9 cellular contexts compared by ENCODE assay signal in genomic region chr5:38208782-38209378, GRCh38. TPM values are rescaled to one million over a fixed set of nuclear protein-coding genes. Genes with fewer than 3 reads are reported as not detected.
DNase-seq lines count a peak whose midpoint lies in the region; ATAC-seq and TF ChIP-seq lines count a peak whose summit lies in the region.
"Had no signal": no experiment of that assay in that cellular context is flagged by ENCODE, and none has a peak within 500 bp of the region (broad histone marks: within the 10 kb centered on the region; RNA-seq: fewer than 3 reads in every experiment).

No MANE protein-coding gene starts in this region.

- no peaks in the 10 kb centered on the region for H3K36me3 Mint-ChIP-seq in activated CD8-positive, alpha-beta T cell treated with anti-CD3 and anti-CD28 coated beads for 36 hours (ENCODE audit: low read depth)
- no peaks in the 10 kb centered on the region for H3K36me3 Mint-ChIP-seq in activated CD8-positive, alpha-beta T cell treated with anti-CD3 and anti-CD28 coated beads, Interleukin-2, amount 10 ng/mL, durations not matched to agents 7 days and 5 days (ENCODE audit: low read depth)
- no peaks in the 10 kb centered on the region for H3K36me3 Mint-ChIP-seq in T-helper 2 cell treated with Interferon-gamma antibody and Interleukin-4, amounts not matched to agents 5 μg/mL and 100 μg/mL, for 36 hours (ENCODE audit: low read depth)
- H3K36me3 Mint-ChIP-seq: activated naive CD4-positive, alpha-beta T cell treated with anti-CD3 and anti-CD28 coated beads, Interleukin-2, amount 50 U/mL, for 24 hours had no signal

- no peaks in the 10 kb centered on the region for H3K4me1 Mint-ChIP-seq in activated CD8-positive, alpha-beta T cell treated with anti-CD3 and anti-CD28 coated beads for 36 hours (ENCODE audit: low read depth)
- no peaks in the 10 kb centered on the region for H3K4me1 Mint-ChIP-seq in activated CD8-positive, alpha-beta T cell treated with anti-CD3 and anti-CD28 coated beads, Interleukin-2, amount 10 ng/mL, durations not matched to agents 7 days and 5 days (ENCODE audit: low read depth)
- H3K4me1 Mint-ChIP-seq in T-helper 2 cell treated with Interferon-gamma antibody and Interleukin-4, amounts not matched to agents 5 μg/mL and 100 μg/mL, for 36 hours (ENCODE audit: low read depth): no peaks in the 10 kb centered on the region
- H3K4me1 Mint-ChIP-seq: activated naive CD4-positive, alpha-beta T cell treated with anti-CD3 and anti-CD28 coated beads, Interleukin-2, amount 50 U/mL, for 24 hours had no signal

- intact Hi-C loops in activated CD8-positive, alpha-beta T cell treated with anti-CD3 and anti-CD28 coated beads for 36 hours (cut with micrococcal nuclease): no loop called here

- POLR2A ChIA-PET in activated CD8-positive, alpha-beta T cell treated with anti-CD3 and anti-CD28 coated beads for 36 hours (lab: Charles Lee): no interaction called here
- POLR2A ChIA-PET in activated CD8-positive, alpha-beta T cell treated with anti-CD3 and anti-CD28 coated beads, Interleukin-2, amount 10 ng/mL, durations not matched to agents 7 days and 5 days (lab: Charles Lee): no interaction called here

- H3K9me3 Mint-ChIP-seq in activated CD8-positive, alpha-beta T cell treated with anti-CD3 and anti-CD28 coated beads for 36 hours: no peaks in the 10 kb centered on the region
- no peaks in the 10 kb centered on the region for H3K9me3 Mint-ChIP-seq in activated CD8-positive, alpha-beta T cell treated with anti-CD3 and anti-CD28 coated beads, Interleukin-2, amount 10 ng/mL, durations not matched to agents 7 days and 5 days (ENCODE audit: insufficient read depth)
- no peaks in the 10 kb centered on the region for H3K9me3 Mint-ChIP-seq in T-helper 2 cell treated with Interferon-gamma antibody and Interleukin-4, amounts not matched to agents 5 μg/mL and 100 μg/mL, for 36 hours
- H3K9me3 Mint-ChIP-seq: activated naive CD4-positive, alpha-beta T cell treated with anti-CD3 and anti-CD28 coated beads, Interleukin-2, amount 50 U/mL, for 24 hours had no signal

- no peak for TF ChIP-seq CTCF in activated CD8-positive, alpha-beta T cell treated with anti-CD3 and anti-CD28 coated beads for 36 hours (IDR thresholded peaks at IDR 0.05)

- H3K27ac Mint-ChIP-seq in activated CD8-positive, alpha-beta T cell treated with anti-CD3 and anti-CD28 coated beads for 36 hours: no peak overlapping the region
- H3K27ac Mint-ChIP-seq in activated CD8-positive, alpha-beta T cell treated with anti-CD3 and anti-CD28 coated beads, Interleukin-2, amount 10 ng/mL, durations not matched to agents 7 days and 5 days: no peak overlapping the region
- no peak overlapping the region for H3K27ac Mint-ChIP-seq in T-helper 2 cell treated with Interferon-gamma antibody and Interleukin-4, amounts not matched to agents 5 μg/mL and 100 μg/mL, for 36 hours
- H3K27ac Mint-ChIP-seq: activated naive CD4-positive, alpha-beta T cell treated with anti-CD3 and anti-CD28 coated beads, Interleukin-2, amount 50 U/mL, for 24 hours had no signal

- CTCF ChIA-PET in activated CD8-positive, alpha-beta T cell treated with anti-CD3 and anti-CD28 coated beads for 36 hours (lab: Charles Lee): interaction anchor here (0.7 to 3.2 kb wide), 4 partner anchors 16 to 233 kb away, joined by 3 to 11 read pairs (median 4); no protein-coding TSS in a partner anchor
- CTCF ChIA-PET in activated CD8-positive, alpha-beta T cell treated with anti-CD3 and anti-CD28 coated beads, Interleukin-2, amount 10 ng/mL, durations not matched to agents 7 days and 5 days (lab: Charles Lee): interaction anchor here (1.1 kb wide), 1 partner anchor 57 kb away, joined by 3 read pairs; no protein-coding TSS in a partner anchor

- ATAC-seq in activated CD8-positive, alpha-beta T cell treated with anti-CD3 and anti-CD28 coated beads for 36 hours: no peak
- ATAC-seq in activated CD8-positive, alpha-beta T cell treated with anti-CD3 and anti-CD28 coated beads, Interleukin-2, amount 10 ng/mL, durations not matched to agents 7 days and 5 days: no peak
- ATAC-seq in left lobe of liver (peak; percentile 76), HG03432 (IDR thresholded peaks at IDR 0.05; ENCODE audit: unreplicated experiment) (no peak)

- H3K4me3 Mint-ChIP-seq in activated CD8-positive, alpha-beta T cell treated with anti-CD3 and anti-CD28 coated beads for 36 hours: no peak overlapping the region
- no peak overlapping the region for H3K4me3 Mint-ChIP-seq in activated CD8-positive, alpha-beta T cell treated with anti-CD3 and anti-CD28 coated beads, Interleukin-2, amount 10 ng/mL, durations not matched to agents 7 days and 5 days
- H3K4me3 Mint-ChIP-seq in T-helper 2 cell treated with Interferon-gamma antibody and Interleukin-4, amounts not matched to agents 5 μg/mL and 100 μg/mL, for 36 hours: no peak overlapping the region
- H3K4me3 Mint-ChIP-seq: activated naive CD4-positive, alpha-beta T cell treated with anti-CD3 and anti-CD28 coated beads, Interleukin-2, amount 50 U/mL, for 24 hours had no signal

- H3K27me3 Mint-ChIP-seq in activated CD8-positive, alpha-beta T cell treated with anti-CD3 and anti-CD28 coated beads for 36 hours: peaks cover 14% of the 10 kb centered on the region
- H3K27me3 Mint-ChIP-seq in activated CD8-positive, alpha-beta T cell treated with anti-CD3 and anti-CD28 coated beads, Interleukin-2, amount 10 ng/mL, durations not matched to agents 7 days and 5 days (ENCODE audit: low read depth): peaks cover 10% of the 10 kb centered on the region
- no peaks in the 10 kb centered on the region for H3K27me3 Mint-ChIP-seq in T-helper 2 cell treated with Interferon-gamma antibody and Interleukin-4, amounts not matched to agents 5 μg/mL and 100 μg/mL, for 36 hours (ENCODE audit: low read depth)

- DNase-seq in activated CD8-positive, alpha-beta T cell treated with anti-CD3 and anti-CD28 coated beads for 36 hours: peak; percentile 26
- no peak for DNase-seq in activated CD8-positive, alpha-beta T cell treated with anti-CD3 and anti-CD28 coated beads, Interleukin-2, amount 10 ng/mL, durations not matched to agents 7 days and 5 days
- peak; percentile 33 for DNase-seq in NCI-H1694 (lab: John Stamatoyannopoulos, UW)
- peak; percentile 57 for DNase-seq in amniotic epithelial cell (ENCODE audit: low read depth)
- DNase-seq in left lobe of liver (ENCODE audit: low spot score): no peak
- no peak for DNase-seq in GF-D8 (lab: John Stamatoyannopoulos, UW)
- DNase-seq in T-helper 2 cell treated with Interferon-gamma antibody and Interleukin-4, amounts not matched to agents 5 μg/mL and 100 μg/mL, for 36 hours (ENCODE audit: low spot score): no peak

RNA-seq across cellular contexts. Expression of gene EGFLAM, which starts 49.5 kb away (rescaled TPM):
- not detected for total RNA-seq in activated CD8-positive, alpha-beta T cell treated with anti-CD3 and anti-CD28 coated beads for 36 hours
- total RNA-seq in activated CD8-positive, alpha-beta T cell treated with anti-CD3 and anti-CD28 coated beads, Interleukin-2, amount 10 ng/mL, durations not matched to agents 7 days and 5 days: not detected
- total RNA-seq in left lobe of liver: 2.0 TPM

Comparison
In these comparisons a context has a peak if more than half of its experiments do, and no peak if none do; other contexts are left out.
1. DNase-seq: peak in activated CD8-positive, alpha-beta T cell treated with anti-CD3 and anti-CD28 coated beads for 36 hours (single experiment), NCI-H1694 (single experiment) and amniotic epithelial cell (single experiment); none in activated CD8-positive, alpha-beta T cell treated with anti-CD3 and anti-CD28 coated beads, Interleukin-2, amount 10 ng/mL, durations not matched to agents 7 days and 5 days (single experiment), left lobe of liver (single experiment), GF-D8 (single experiment) and T-helper 2 cell treated with Interferon-gamma antibody and Interleukin-4, amounts not matched to agents 5 μg/mL and 100 μg/mL, for 36 hours (single experiment).